Comparison of ENCODE assay signal across 25 cellular contexts in genomic region chr13:36370108-36370429, GRCh38. TPM values are rescaled to one million over a fixed set of nuclear protein-coding genes. Genes with fewer than 3 reads are reported as not detected.
DNase-seq lines count a peak whose midpoint lies in the region; ATAC-seq and TF ChIP-seq lines count a peak whose summit lies in the region.
"Had no signal": no experiment of that assay in that cellular context is flagged by ENCODE, and none has a peak within 500 bp of the region (broad histone marks: within the 10 kb centered on the region; RNA-seq: fewer than 3 reads in every experiment).

No MANE protein-coding gene starts in this region.

- peaks cover 0 to 2% (median 0%) of the 10 kb centered on the region in 7 donors for H3K9me3 Mint-ChIP-seq in CD14-positive monocyte
- H3K9me3 Mint-ChIP-seq: activated CD4-positive, alpha-beta T cell treated with anti-CD3 and anti-CD28 coated beads, Interleukin-2, amount 10 ng/mL, durations not matched to agents 24 days and 14 days; activated naive CD4-positive, alpha-beta T cell treated with anti-CD3 and anti-CD28 coated beads, Interleukin-2, amount 50 U/mL, for 24 hours; activated T-cell treated with anti-CD3 and anti-CD28 coated beads, Interleukin-2, amount 50 U/mL, for 72 hours; central memory CD8-positive, alpha-beta T cell; neural progenitor cell had no signal

- WGBS in psoas muscle, 3 donors, result 39 to 50% (median 49%) methylated on average over 6 of the region's 6 CpGs

- intact Hi-C loops in psoas muscle (cut with DNase I) (no loop called here), CD14-positive monocyte (cut with micrococcal nuclease) (no loop called here)

- H3K27ac Mint-ChIP-seq in CD14-positive monocyte, result no peak overlapping the region
- H3K27ac Mint-ChIP-seq: activated CD4-positive, alpha-beta T cell treated with anti-CD3 and anti-CD28 coated beads, Interleukin-2, amount 10 ng/mL, durations not matched to agents 24 days and 14 days; activated naive CD4-positive, alpha-beta T cell treated with anti-CD3 and anti-CD28 coated beads, Interleukin-2, amount 50 U/mL, for 24 hours; activated T-cell treated with anti-CD3 and anti-CD28 coated beads, Interleukin-2, amount 50 U/mL, for 72 hours; immature natural killer cell; neural progenitor cell had no signal

- peaks cover 0 to 9% (median 5%) of the 10 kb centered on the region in 10 experiments; a peak in 5 of 20 replicates for H3K4me1 ChIP-seq in BLaER1 treated with 17β-estradiol and CSF1 and Interleukin-3, amounts not matched to agents 10 nM and 100 nM
- H3K4me1 ChIP-seq in psoas muscle, result no peaks in the 10 kb centered on the region
- H3K4me1 ChIP-seq: ascending aorta, HAP-1, neural progenitor cell had no signal

- no peak overlapping the region for H3K9ac ChIP-seq in BLaER1 treated with 17β-estradiol and CSF1 and Interleukin-3, amounts not matched to agents 10 nM and 100 nM
- H3K9ac ChIP-seq: neural progenitor cell had no signal

- H3K36me3 Mint-ChIP-seq in CD14-positive monocyte, result peaks cover 5 to 8% of the 10 kb centered on the region in 2 donors
- H3K36me3 Mint-ChIP-seq: immature natural killer cell had no signal

- no peaks in the 10 kb centered on the region for H4K20me1 ChIP-seq in BLaER1 treated with 17β-estradiol and CSF1 and Interleukin-3, amounts not matched to agents 10 nM and 100 nM

- H3K27ac ChIP-seq in BLaER1 treated with 17β-estradiol and CSF1 and Interleukin-3, amounts not matched to agents 10 nM and 100 nM, result no peak overlapping the region
- H3K27ac ChIP-seq in cingulate gyrus (ENCODE audit: low read depth, low read length) (peak overlapping the region; percentile 87), psoas muscle (no peak overlapping the region)
- H3K27ac ChIP-seq: ascending aorta, C4-2B, neural progenitor cell, RWPE1, WERI-Rb-1 had no signal

- H3K4me3 Mint-ChIP-seq in CD14-positive monocyte, result no peak overlapping the region
- H3K4me3 Mint-ChIP-seq: activated CD4-positive, alpha-beta T cell treated with anti-CD3 and anti-CD28 coated beads, Interleukin-2, amount 10 ng/mL, durations not matched to agents 24 days and 14 days; activated naive CD4-positive, alpha-beta T cell treated with anti-CD3 and anti-CD28 coated beads, Interleukin-2, amount 50 U/mL, for 24 hours; activated T-cell treated with anti-CD3 and anti-CD28 coated beads, Interleukin-2, amount 50 U/mL, for 72 hours; central memory CD8-positive, alpha-beta T cell; immature natural killer cell; neural progenitor cell had no signal

- H3K9me3 ChIP-seq in BLaER1 treated with 17β-estradiol and CSF1 and Interleukin-3, amounts not matched to agents 10 nM and 100 nM (replicated peaks in 1 of 11), result peaks cover 0 to 13% (median 7%) of the 10 kb centered on the region in 11 experiments; a peak in 8 of 22 replicates
- no peaks in the 10 kb centered on the region for H3K9me3 ChIP-seq in psoas muscle
- H3K9me3 ChIP-seq: ascending aorta, HAP-1 had no signal

- H3K27me3 Mint-ChIP-seq in CD14-positive monocyte (ENCODE audit: low read depth in 3 of 3), result no peaks in the 10 kb centered on the region
- H3K27me3 Mint-ChIP-seq: activated naive CD4-positive, alpha-beta T cell treated with anti-CD3 and anti-CD28 coated beads, Interleukin-2, amount 50 U/mL, for 24 hours; central memory CD8-positive, alpha-beta T cell had no signal

- peak in 43 of 51 donors; percentile 5 to 87 (median 56) for DNase-seq in hypothalamus (lab: John Stamatoyannopoulos, UW)
- DNase-seq in psoas muscle, result peak; percentile 27 to 75
- DNase-seq in mucosa of gallbladder (ENCODE audit: low spot score), result no peak
- DNase-seq in CD14-positive monocyte (ENCODE audit: low spot score), result no peak
- DNase-seq in NCI-H2227 (lab: John Stamatoyannopoulos, UW; ENCODE audit: unreplicated experiment), result no peak
- DNase-seq: activated CD4-positive, alpha-beta T cell treated with anti-CD3 and anti-CD28 coated beads, Interleukin-2, amount 10 ng/mL, durations not matched to agents 24 days and 14 days; activated T-cell treated with anti-CD3 and anti-CD28 coated beads, Interleukin-2, amount 50 U/mL, for 72 hours; immature natural killer cell; NCI-H1694 treated with DMSO at 0.1 percent for 48 hours; NCI-H345; NCI-H82; stimulated activated CD4-positive, alpha-beta T cell treated with anti-CD3 and anti-CD28 coated beads, Interleukin-2, amount 100 ng/mL, for 24 hours; T-helper 9 cell; WERI-Rb-1 had no signal

- peak overlapping the region in 7 of 11 experiments; percentile 0 to 46 (median 23); a peak in 7 of 22 replicates for H3K4me2 ChIP-seq in BLaER1 treated with 17β-estradiol and CSF1 and Interleukin-3, amounts not matched to agents 10 nM and 100 nM
- H3K4me2 ChIP-seq: neural progenitor cell, smooth muscle cell had no signal

- H3K4me3 ChIP-seq in BLaER1 treated with 17β-estradiol and CSF1 and Interleukin-3, amounts not matched to agents 10 nM and 100 nM, result no peak overlapping the region
- H3K4me3 ChIP-seq in psoas muscle, result no peak overlapping the region
- H3K4me3 ChIP-seq: ascending aorta, HAP-1, neural progenitor cell, smooth muscle cell had no signal

- no peaks in the 10 kb centered on the region for H3K4me1 Mint-ChIP-seq in CD14-positive monocyte
- H3K4me1 Mint-ChIP-seq: activated CD4-positive, alpha-beta T cell treated with anti-CD3 and anti-CD28 coated beads, Interleukin-2, amount 10 ng/mL, durations not matched to agents 24 days and 14 days; activated naive CD4-positive, alpha-beta T cell treated with anti-CD3 and anti-CD28 coated beads, Interleukin-2, amount 50 U/mL, for 24 hours; central memory CD8-positive, alpha-beta T cell; immature natural killer cell; neural progenitor cell had no signal

- ATAC-seq in psoas muscle, result peak in 2 of 4 donors; percentile 37 to 49
- no peak for ATAC-seq in HG02973 (IDR thresholded peaks at IDR 0.05; ENCODE audit: unreplicated experiment)
- ATAC-seq: activated T-cell treated with anti-CD3 and anti-CD28 coated beads, Interleukin-2, amount 50 U/mL, for 72 hours had no signal

- no peaks in the 10 kb centered on the region for H3K36me3 ChIP-seq in BLaER1 treated with 17β-estradiol and CSF1 and Interleukin-3, amounts not matched to agents 10 nM and 100 nM
- no peaks in the 10 kb centered on the region for H3K36me3 ChIP-seq in psoas muscle (ENCODE audit: insufficient read depth in 1 of 2, low read depth in 1 of 2)
- H3K36me3 ChIP-seq: ascending aorta, HAP-1, neural progenitor cell, WERI-Rb-1 had no signal

- TF ChIP-seq CTCF in psoas muscle (IDR thresholded peaks at IDR 0.05) (no peak), CD14-positive monocyte (IDR thresholded peaks at IDR 0.05) (no peak)

- H3K27me3 ChIP-seq in BLaER1 treated with 17β-estradiol and CSF1 and Interleukin-3, amounts not matched to agents 10 nM and 100 nM, result no peaks in the 10 kb centered on the region
- no peaks in the 10 kb centered on the region for H3K27me3 ChIP-seq in psoas muscle (ENCODE audit: insufficient read depth in 3 of 3, low read length in 2 of 3)
- H3K27me3 ChIP-seq: ascending aorta, neural progenitor cell had no signal

RNA-seq across cellular contexts. Expression of gene SPART, which starts 23.9 kb away (rescaled TPM):
- total RNA-seq in psoas muscle (10 to 100 TPM; 41.0 to 51.3 (median 45.4) TPM), mucosa of gallbladder (86.1 TPM)
- polyA plus RNA-seq in psoas muscle (100 to 1,000 TPM in 1 of 3 donors, 10 to 100 TPM in 2; 29.2 to 103 (median 35.3) TPM), CD14-positive monocyte (10 to 100 TPM; 29.8 to 37.0 TPM)

Comparison
In these comparisons a context has a peak if more than half of its experiments do, and no peak if none do; other contexts are left out.
1. DNase-seq: peak in hypothalamus (43 of 51) and psoas muscle (2 of 2); none in mucosa of gallbladder (single experiment), CD14-positive monocyte (single experiment) and NCI-H2227 (single experiment).